Comparison of ENCODE assay signal across 9 cellular contexts in genomic region chr5:43661102-43661501, GRCh38. TPM values are rescaled to one million over a fixed set of nuclear protein-coding genes. Genes with fewer than 3 reads are reported as not detected.
DNase-seq lines count a peak whose midpoint lies in the region; ATAC-seq, FAIRE-seq and TF ChIP-seq lines count a peak whose summit lies in the region.
"Had no signal": no experiment of that assay in that cellular context is flagged by ENCODE, and none has a peak within 500 bp of the region (broad histone marks: within the 10 kb centered on the region; RNA-seq: fewer than 3 reads in every experiment).

No MANE protein-coding gene starts in this region.

- H3K27me3 ChIP-seq in K562 (ENCODE audit: control insufficient read depth in 2 of 2, insufficient read depth in 2 of 2, low read length in 2 of 2), result no peaks in the 10 kb centered on the region
- H3K27me3 ChIP-seq: ovary had no signal

- POLR2A ChIA-PET in K562 (lab: Yijun Ruan, JAX), result no interaction called here

- H3K79me2 ChIP-seq in K562 (ENCODE audit: control insufficient read depth, insufficient read depth, low read length), result no peaks in the 10 kb centered on the region

- no peaks in the 10 kb centered on the region for H3K4me1 ChIP-seq in K562 (replicated peaks in 1 of 2; ENCODE audit: control insufficient read depth in 2 of 2, insufficient read depth in 2 of 2, low read length in 2 of 2)

- WGBS in K562 (ENCODE audit: insufficient coverage, low coverage, missing lambda C conversion rate), result 43% methylated on average over 1 of the region's 2 CpGs

- peaks cover 6% of the 10 kb centered on the region for H3K9me3 Mint-ChIP-seq in nephron

- no peaks in the 10 kb centered on the region for H4K20me1 ChIP-seq in K562 (replicated peaks; ENCODE audit: control insufficient read depth, insufficient read depth, low read length)

- no peaks in the 10 kb centered on the region for H3K27me3 Mint-ChIP-seq in nephron (ENCODE audit: low read depth)

- H3K27ac ChIP-seq in K562 (ENCODE audit: extremely low read depth, low read depth, low read length), result no peak overlapping the region
- H3K27ac ChIP-seq: ovary had no signal

- no TSS peak for BruUV-seq in K562 (replicated peaks; lab: Mats Ljungman, UMichigan)

- no peak overlapping the region for H3K27ac Mint-ChIP-seq in nephron

- peaks cover 69% of the 10 kb centered on the region for H3K36me3 Mint-ChIP-seq in nephron (ENCODE audit: low read depth)

- H2AFZ ChIP-seq in K562 (ENCODE audit: low read depth, low read length), result no peak overlapping the region

- TF ChIP-seq RAD21 in K562 (CRISPR knock-in tag; conservative IDR thresholded peaks at IDR 0.05 in 1 of 2, IDR thresholded peaks at IDR 0.05 in 1 of 2), result peak; percentile 48 to 53

- in situ Hi-C loops in K562 (cut with MboI), result no loop called here

- FAIRE-seq in K562 (lab: Jason Lieb, UNC), result no peak

- peak; percentile 21 for TF ChIP-seq CTCF in NB4 (IDR thresholded peaks at IDR 0.05; ENCODE audit: low read depth, low read length)
- TF ChIP-seq CTCF in K562 (IDR thresholded peaks at IDR 0.05 in 2 of 3, conservative IDR thresholded peaks at IDR 0.05 in 1 of 3; ENCODE audit: insufficient read depth in 2 of 3, low read depth in 1 of 3, low read length in 3 of 3), result peak in 2 of 3 experiments; percentile 15 to 56; a peak in 3 of 6 replicates
- TF ChIP-seq CTCF in nephron (IDR thresholded peaks at IDR 0.05; ENCODE audit: unreplicated experiment in 3 of 3), result peak; percentile 39 to 57 (median 50)

- peaks cover 30% of the 10 kb centered on the region; the same call in 2 of the 3 replicates for H3K36me3 ChIP-seq in K562 (ENCODE audit: control insufficient read depth, insufficient read depth, low read length)
- H3K36me3 ChIP-seq: ovary had no signal

- no peaks in the 10 kb centered on the region for H3K4me1 Mint-ChIP-seq in nephron

- peak; percentile 6 for DNase-seq in NCI-H345 (lab: John Stamatoyannopoulos, UW)
- no peak for DNase-seq in NCI-H345 treated with DMSO at 0.1 percent for 48 hours (lab: John Stamatoyannopoulos, UW; ENCODE audit: unreplicated experiment)
- peak; percentile 49 for DNase-seq in NB4 (ENCODE audit: low read depth)
- peak in 1 of 4 experiments; percentile 74 for DNase-seq in K562 (ENCODE audit: extremely low read depth in 1 of 4, low spot score in 3 of 4)
- no peak for DNase-seq in NCI-H1105 treated with DMSO at 0.1 percent for 48 hours (lab: John Stamatoyannopoulos, UW)
- DNase-seq in iPS-NIHi11 (ENCODE audit: low spot score), result no peak
- DNase-seq in cerebellum (ENCODE audit: low spot score), result no peak

- H3K4me3 Mint-ChIP-seq in nephron, result no peak overlapping the region

- H3K9me3 ChIP-seq in K562 (replicated peaks; ENCODE audit: control insufficient read depth, insufficient read depth, low read depth, low read length), result no peaks in the 10 kb centered on the region
- H3K9me3 ChIP-seq: ovary had no signal

- 0 out of 3 replicates have a peak, but pooled peaks have one; percentile 43 for ATAC-seq in K562

- no peak overlapping the region for H3K9ac ChIP-seq in K562 (ENCODE audit: insufficient read depth in 1 of 2, low read depth in 2 of 2, low read length in 2 of 2)

- H3K4me3 ChIP-seq in NB4 (ENCODE audit: low read depth, low read length) (no peak overlapping the region), K562 (no peak overlapping the region)
- H3K4me3 ChIP-seq: ovary had no signal

- H3K9me1 ChIP-seq in K562 (ENCODE audit: control insufficient read depth, insufficient read depth, low read length), result no peaks in the 10 kb centered on the region

- TF ChIP-seq POLR2A in NB4 (IDR thresholded peaks at IDR 0.05; ENCODE audit: extremely low read depth, insufficient read length) (no peak), K562 (conservative IDR thresholded peaks at IDR 0.05) (no peak)

- CTCF ChIA-PET in K562 (lab: Yijun Ruan, JAX; ENCODE audit: low intra/inter-chr PET ratio), result no interaction called here

- no peak for TF ChIP-seq EP300 in K562 (IDR thresholded peaks at IDR 0.05; ENCODE audit: low read length)

- intact Hi-C loops in K562 (cut with micrococcal nuclease), result no loop called here

- no peak overlapping the region for H3K4me2 ChIP-seq in K562 (ENCODE audit: insufficient read depth, low read length)

TF ChIP-seq in K562, 482 proteins besides CTCF, POLR2A, EP300 and RAD21:
- TF ChIP-seq ZNF140 (CRISPR knock-in tag; IDR thresholded peaks at IDR 0.05), result no peak
- no peak for TF ChIP-seq NFIC (IDR thresholded peaks at IDR 0.05)
- no peak for TF ChIP-seq RERE (CRISPR knock-in tag; IDR thresholded peaks at IDR 0.05; ENCODE audit: borderline replicate concordance)
- TF ChIP-seq ARID3A (IDR thresholded peaks at IDR 0.05; ENCODE audit: borderline replicate concordance, low read depth, low read length), result 0 out of 2 replicates have a peak, but pooled peaks have one; percentile 19

RNA-seq across cellular contexts. Expression of gene NNT, which starts 58.1 kb away (rescaled TPM):
- total RNA-seq in K562 (2011; cell fraction: chromatin; rRNA removed; ENCODE audit: low replicate concordance), result 39.0 and 100 TPM in 2 replicates
- 23.3 and 36.5 TPM in 2 replicates for total RNA-seq in K562 (2011; cell fraction: nucleolus; rRNA removed)
- total RNA-seq in K562 (2011; cell fraction: nucleoplasm; rRNA removed), result 50.3 and 69.0 TPM in 2 replicates
- total RNA-seq in K562 (2014; rRNA removed) (34.6 and 41.4 TPM in 2 replicates), K562 (2014; rRNA removed; fragmentation: Illumina TruSeq; extraction: Trizol) (66.7 and 77.0 TPM in 2 replicates), K562 (2015; rRNA removed; fragmentation: Illumina TruSeq; extraction: Trizol) (66.2 and 68.6 TPM in 2 replicates), K562 (2021) (68.4 and 77.8 TPM in 2 replicates), cerebellum (122 TPM)
- polyA plus RNA-seq in K562 (2011; rRNA removed) (49.9 and 56.4 TPM in 2 replicates), K562 (2014; fragmentation: Illumina TruSeq; extraction: Trizol) (36.9 and 42.2 TPM in 2 replicates), K562 (2014; fragmentation: Nextera tagmentation; extraction: Ambion mirVana) (10 to 100 TPM; 21.9 to 30.5 TPM), K562 (2014; rRNA removed) (42.2 TPM in 2 replicates)
- polyA plus RNA-seq in K562 (2011; cell fraction: cytosol; rRNA removed), result 38.9 and 51.9 TPM in 2 replicates
- polyA plus RNA-seq in K562 (2011; cell fraction: nucleus; rRNA removed), result 82.5 and 93.8 TPM in 2 replicates
- polyA plus RNA-seq in K562 (2012), result 40.0 and 43.3 TPM in 2 replicates
- polyA minus RNA-seq in K562 (2011; rRNA and poly(A)+ RNA removed), result 114 and 120 TPM in 2 replicates
- 37.6 and 38.2 TPM in 2 replicates for polyA minus RNA-seq in K562 (2011; cell fraction: cytosol; rRNA and poly(A)+ RNA removed)
- 55.5 and 85.7 TPM in 2 replicates for polyA minus RNA-seq in K562 (2011; cell fraction: nucleus; rRNA and poly(A)+ RNA removed)

Comparison
In these comparisons a context has a peak if more than half of its experiments do, and no peak if none do; other contexts are left out.
1. DNase-seq: peak in NCI-H345 (single experiment) and NB4 (single experiment); none in NCI-H345 treated with DMSO at 0.1 percent for 48 hours (single experiment), NCI-H1105 treated with DMSO at 0.1 percent for 48 hours (single experiment), iPS-NIHi11 (single experiment) and cerebellum (single experiment).
2. Peak in every context shown above with its lines, with median percentiles within 50 percentile points of each other: CTCF ChIP-seq.